1 cellular context compared by ENCODE assay signal in genomic region chr3:45552031-45552772, GRCh38.
TF ChIP-seq lines count a peak whose summit lies in the region.

No MANE protein-coding gene starts in this region.

TF ChIP-seq in GM23338, 12 proteins besides CTCF, POLR2A, EP300 and RAD21 (continued from another document):
- TF ChIP-seq ZNF462 (CRISPR knock-in tag; IDR thresholded peaks at IDR 0.05) (no peak), POLR2AphosphoS5 (IDR thresholded peaks at IDR 0.05; ENCODE audit: low read depth) (no peak), EZH2phosphoT487 (IDR thresholded peaks at IDR 0.05; ENCODE audit: unreplicated experiment) (no peak), JUNB (IDR thresholded peaks at IDR 0.05; ENCODE audit: unreplicated experiment) (no peak), STAT1 (IDR thresholded peaks at IDR 0.05; ENCODE audit: unreplicated experiment) (no peak), NANOG (IDR thresholded peaks at IDR 0.05; ENCODE audit: borderline replicate concordance) (no peak), ETS1 (IDR thresholded peaks at IDR 0.05) (no peak)
